Comparison of ENCODE assay signal across 8 cellular contexts in genomic region chr16:50266337-50267091, GRCh38. TPM values are rescaled to one million over a fixed set of nuclear protein-coding genes. Genes with fewer than 3 reads are reported as not detected.
DNase-seq lines count a peak whose midpoint lies in the region; ATAC-seq and TF ChIP-seq lines count a peak whose summit lies in the region.

Gene ADCY7 (plus strand): TSS chr16:50266551. CDS start chr16:50288180, 21,629 bp downstream.

- no peaks in the 10 kb centered on the region for H4K20me1 ChIP-seq in OCI-LY7 (ENCODE audit: insufficient read depth, low read length)

- H3K79me2 ChIP-seq in OCI-LY7 (ENCODE audit: insufficient read depth, low read depth, low read length), result peaks cover 21% of the 10 kb centered on the region; the same call in 1 of the 2 replicates

- H3K4me2 ChIP-seq in OCI-LY7 (ENCODE audit: low read length), result peak within 1 kb of the TSS; percentile 96

- H3K27me3 ChIP-seq in upper lobe of left lung, result no peaks in the 10 kb centered on the region

- peak; percentile 85 for DNase-seq in OCI-LY7 (ENCODE audit: low spot score)
- DNase-seq in activated T-cell treated with anti-CD3 and anti-CD28 coated beads, Interleukin-2, amount 50 U/mL, for 4 hours, result peak; percentile 82
- peak; percentile 89 for DNase-seq in fibroblast of villous mesenchyme (ENCODE audit: low read depth)
- no peak for DNase-seq in progenitor cell of endocrine pancreas (ENCODE audit: low spot score, unreplicated experiment)
- peak; percentile 88 to 93 for DNase-seq in upper lobe of left lung
- no peak for DNase-seq in HEK293T (ENCODE audit: extremely low spot score)

- WGBS in upper lobe of left lung, 2 donors, result 16 to 33% methylated on average over 13 to 25 of the region's 25 CpGs

- H3K4me3 ChIP-seq in OCI-LY7 (ENCODE audit: low read depth, low read length, poor library complexity, severe bottlenecking), result peak within 1 kb of the TSS; percentile 76
- H3K4me3 ChIP-seq in fibroblast of villous mesenchyme (ENCODE audit: low read depth, low read length), result peak within 1 kb of the TSS; percentile 57
- H3K4me3 ChIP-seq in upper lobe of left lung, result peak within 1 kb of the TSS in 3 of 4 donors; percentile 37 to 55 (median 43)

- TSS peak; percentile 65 for BruUV-seq in OCI-LY7 (replicated peaks; lab: Mats Ljungman, UMichigan)

- peaks cover 82% of the 10 kb centered on the region for H3K4me1 Mint-ChIP-seq in activated T-cell treated with anti-CD3 and anti-CD28 coated beads, Interleukin-2, amount 50 U/mL, for 4 hours (ENCODE audit: low read depth)
- H3K4me1 Mint-ChIP-seq in progenitor cell of endocrine pancreas (ENCODE audit: low read depth), result peaks cover 12% of the 10 kb centered on the region

- TF ChIP-seq CTCF in OCI-LY7 (conservative IDR thresholded peaks at IDR 0.05; ENCODE audit: low read length), result no peak
- no peak for TF ChIP-seq CTCF in fibroblast of villous mesenchyme (IDR thresholded peaks at IDR 0.05; ENCODE audit: insufficient read depth, low read depth, low read length)
- no peak for TF ChIP-seq CTCF in progenitor cell of endocrine pancreas (IDR thresholded peaks at IDR 0.05; ENCODE audit: unreplicated experiment)
- no peak for TF ChIP-seq CTCF in upper lobe of left lung (IDR thresholded peaks at IDR 0.05)

- peak in 1 of 4 donors; percentile 53 for TF ChIP-seq POLR2A in upper lobe of left lung (IDR thresholded peaks at IDR 0.05)

- H3K4me1 ChIP-seq in OCI-LY7 (ENCODE audit: insufficient read depth, low read length, poor library complexity, severe bottlenecking) (peaks cover 54% of the 10 kb centered on the region), upper lobe of left lung (peaks cover 19 to 59% (median 42%) of the 10 kb centered on the region in 4 donors)

- H3K27ac Mint-ChIP-seq in progenitor cell of endocrine pancreas, result no peak within 1 kb of the TSS

- H3K27ac ChIP-seq in OCI-LY7 (ENCODE audit: low read depth, low read length, poor library complexity, severe bottlenecking), result peak within 1 kb of the TSS; percentile 60
- peak within 1 kb of the TSS; percentile 54 to 86 (median 78) for H3K27ac ChIP-seq in upper lobe of left lung

- ATAC-seq in GM18867 (IDR thresholded peaks at IDR 0.05; ENCODE audit: unreplicated experiment), result peak; percentile 88
- ATAC-seq in HG03039 (IDR thresholded peaks at IDR 0.05; ENCODE audit: unreplicated experiment), result peak; percentile 79
- ATAC-seq in activated T-cell treated with anti-CD3 and anti-CD28 coated beads, Interleukin-2, amount 50 U/mL, for 4 hours, result peak; percentile 84 to 87
- peak; percentile 79 to 93 for ATAC-seq in upper lobe of left lung (ENCODE audit: low FRiP score in 2 of 2)

- intact Hi-C loops in OCI-LY7 (cut with micrococcal nuclease; ENCODE audit: unreplicated experiment), result no loop called here

- no peaks in the 10 kb centered on the region for H3K9me2 ChIP-seq in OCI-LY7 (ENCODE audit: insufficient read depth, low read length)

- no peaks in the 10 kb centered on the region for H3K36me3 Mint-ChIP-seq in activated T-cell treated with anti-CD3 and anti-CD28 coated beads, Interleukin-2, amount 50 U/mL, for 4 hours (ENCODE audit: insufficient read depth)
- no peaks in the 10 kb centered on the region for H3K36me3 Mint-ChIP-seq in progenitor cell of endocrine pancreas (ENCODE audit: insufficient read depth)

- POLR2A ChIA-PET in OCI-LY7 (lab: Charles Lee), result interaction anchor here (0.7 to 2.5 kb wide), 8 partner anchors 9 to 20 kb away, joined by 3 to 15 read pairs (median 4); no protein-coding TSS in a partner anchor
- POLR2A ChIA-PET in HEK293T (lab: Yijun Ruan, JAX), result no interaction called here

- H3K27me3 Mint-ChIP-seq in activated T-cell treated with anti-CD3 and anti-CD28 coated beads, Interleukin-2, amount 50 U/mL, for 4 hours (ENCODE audit: low read depth), result no peaks in the 10 kb centered on the region
- H3K27me3 Mint-ChIP-seq in progenitor cell of endocrine pancreas, result no peaks in the 10 kb centered on the region

- CTCF ChIA-PET in OCI-LY7 (lab: Charles Lee; ENCODE audit: unreplicated experiment), result interaction anchor here (0.5 to 2.4 kb wide), 3 partner anchors 9 to 18 kb away, joined by 3 to 16 read pairs (median 3); no protein-coding TSS in a partner anchor
- CTCF ChIA-PET in HEK293T (lab: Yijun Ruan, JAX), result no interaction called here

- H3K4me3 Mint-ChIP-seq in activated T-cell treated with anti-CD3 and anti-CD28 coated beads, Interleukin-2, amount 50 U/mL, for 4 hours, result peak within 1 kb of the TSS; percentile 90
- no peak within 1 kb of the TSS for H3K4me3 Mint-ChIP-seq in progenitor cell of endocrine pancreas (ENCODE audit: low read depth)

- TF ChIP-seq EP300 in upper lobe of left lung (IDR thresholded peaks at IDR 0.05), result no peak

- no peaks in the 10 kb centered on the region for H3K36me3 ChIP-seq in OCI-LY7 (ENCODE audit: insufficient read depth, low read length)
- no peaks in the 10 kb centered on the region for H3K36me3 ChIP-seq in upper lobe of left lung

- H3K9me3 ChIP-seq in OCI-LY7 (ENCODE audit: low read length) (no peaks in the 10 kb centered on the region), upper lobe of left lung (no peaks in the 10 kb centered on the region)

- H3K9me3 Mint-ChIP-seq in activated T-cell treated with anti-CD3 and anti-CD28 coated beads, Interleukin-2, amount 50 U/mL, for 4 hours, result no peaks in the 10 kb centered on the region
- H3K9me3 Mint-ChIP-seq in progenitor cell of endocrine pancreas (ENCODE audit: low read depth), result no peaks in the 10 kb centered on the region

- H2AFZ ChIP-seq in OCI-LY7 (ENCODE audit: low read length), result peak within 1 kb of the TSS; percentile 89

TF ChIP-seq in HEK293T, 16 proteins besides CTCF, POLR2A, EP300 and RAD21:
- TF ChIP-seq TARDBP (IDR thresholded peaks at IDR 0.05), result no peak
- no peak for TF ChIP-seq SUZ12 (IDR thresholded peaks at IDR 0.05)
- TF ChIP-seq FOXK2 (IDR thresholded peaks at IDR 0.05), result no peak
- TF ChIP-seq ELF4 (IDR thresholded peaks at IDR 0.05), result no peak
- no peak for TF ChIP-seq LEF1 (IDR thresholded peaks at IDR 0.05; ENCODE audit: borderline replicate concordance)
- TF ChIP-seq L3MBTL2 (conservative IDR thresholded peaks at IDR 0.05), result no peak
- no peak for TF ChIP-seq NFRKB (IDR thresholded peaks at IDR 0.05)
- no peak for TF ChIP-seq FOXM1 (IDR thresholded peaks at IDR 0.05; ENCODE audit: borderline replicate concordance)
- TF ChIP-seq SP1 (IDR thresholded peaks at IDR 0.05), result no peak
- no peak for TF ChIP-seq BHLHE40 (IDR thresholded peaks at IDR 0.05; ENCODE audit: borderline replicate concordance)
- TF ChIP-seq ZNF384 (IDR thresholded peaks at IDR 0.05), result no peak
- TF ChIP-seq HDGF (IDR thresholded peaks at IDR 0.05; ENCODE audit: borderline replicate concordance), result no peak
TF ChIP-seq in HEK293T: peak in this region for 0.

RNA-seq across cellular contexts. Expression of gene ADCY7, which starts in this region (rescaled TPM):
- total RNA-seq in OCI-LY7 (2014; rRNA removed; shearing (Covaris generic)), result 36.9 and 49.9 TPM in 2 replicates
- 62.0 and 77.7 TPM in 2 replicates for total RNA-seq in OCI-LY7 (2022)
- 10 to 100 TPM; 61.7 to 77.6 (median 70.7) TPM for total RNA-seq in activated T-cell treated with anti-CD3 and anti-CD28 coated beads, Interleukin-2, amount 50 U/mL, for 4 hours
- 39.9 and 44.9 TPM in 2 replicates for total RNA-seq in fibroblast of villous mesenchyme
- 16.8 and 17.0 TPM in 2 replicates for total RNA-seq in progenitor cell of endocrine pancreas
- total RNA-seq in upper lobe of left lung, result 100 to 1,000 TPM in 3 of 6 donors, 10 to 100 TPM in 3; 46.9 to 177 (median 101) TPM

Comparison
In these comparisons a context has a peak if more than half of its experiments do, and no peak if none do; other contexts are left out.
1. DNase-seq: peak in OCI-LY7 (single experiment), activated T-cell treated with anti-CD3 and anti-CD28 coated beads, Interleukin-2, amount 50 U/mL, for 4 hours (single experiment), fibroblast of villous mesenchyme (single experiment) and upper lobe of left lung (2 of 2); none in progenitor cell of endocrine pancreas (single experiment) and HEK293T (single experiment).
2. Peak in every context shown above with its lines, with median percentiles within 50 percentile points of each other: ATAC-seq and H3K4me3 ChIP-seq.